Comparison of ENCODE assay signal across 25 cellular contexts in the genomic region with DNA sequence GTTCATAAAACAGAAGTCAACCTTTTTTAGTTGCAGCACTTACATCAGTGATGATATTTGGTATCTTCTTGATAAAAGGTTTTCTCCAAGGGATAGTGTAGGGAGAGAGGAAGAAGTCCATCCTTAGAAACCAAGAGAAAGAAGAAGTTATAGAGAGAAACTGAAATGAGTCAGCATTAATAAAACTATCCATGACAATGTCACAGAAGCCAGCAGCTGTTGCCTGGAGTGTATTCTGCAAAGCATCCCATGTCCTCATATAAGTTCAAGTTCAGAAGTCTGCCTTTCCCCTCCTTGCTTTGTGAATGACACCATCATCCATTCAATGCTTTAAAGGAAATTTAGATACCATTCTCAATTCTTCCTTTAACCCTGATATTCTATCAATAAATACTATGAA. TPM values are rescaled to one million over a fixed set of nuclear protein-coding genes. Genes with fewer than 3 reads are reported as not detected.
"Had no signal": no experiment of that assay in that cellular context is flagged by ENCODE, and none has a peak within 500 bp of the region (broad histone marks: within the 10 kb centered on the region; RNA-seq: fewer than 3 reads in every experiment).

No MANE protein-coding gene starts in this region.

- H3K27me3 Mint-ChIP-seq: stimulated activated memory B cell treated with anti-CD40 and anti-IgM and Interleukin-4, amounts not matched to agents 10 μg/mL and 1 μg/mL and 100 μg/mL, for 72 hours had no signal

- H3K36me3 Mint-ChIP-seq: mesothelial cell of epicardium; naive thymus-derived CD8-positive, alpha-beta T cell; stimulated activated memory B cell treated with anti-CD40 and anti-IgM and Interleukin-4, amounts not matched to agents 10 μg/mL and 1 μg/mL and 100 μg/mL, for 72 hours had no signal

- FAIRE-seq: colon, kidney, urothelium cell line had no signal

- H3K36me3 ChIP-seq: gastrocnemius medialis, prostate gland, right atrium auricular region, spleen, thoracic aorta, tibial nerve, upper lobe of left lung had no signal

- ATAC-seq: gastrocnemius medialis; left lobe of liver; mucosa of descending colon; naive thymus-derived CD8-positive, alpha-beta T cell; sciatic nerve; stimulated activated memory B cell treated with anti-CD40 and anti-IgM and Interleukin-4, amounts not matched to agents 10 μg/mL and 1 μg/mL and 100 μg/mL, for 72 hours had no signal

- H3K27ac ChIP-seq: dorsolateral prefrontal cortex, gastrocnemius medialis, prostate gland, right atrium auricular region, spleen, thoracic aorta, tibial nerve, upper lobe of left lung had no signal

- H3K4me3 Mint-ChIP-seq: mesothelial cell of epicardium; naive thymus-derived CD8-positive, alpha-beta T cell; nephron progenitor cell; stimulated activated memory B cell treated with anti-CD40 and anti-IgM and Interleukin-4, amounts not matched to agents 10 μg/mL and 1 μg/mL and 100 μg/mL, for 72 hours; stimulated activated naive CD8-positive, alpha-beta T cell treated with anti-CD3 and anti-CD28 coated beads, Interleukin-15, Interleukin-2, amounts not matched to agents 100 ng/mL and 50 ng/mL, for 24 hours had no signal

- H3K4me3 ChIP-seq: dorsolateral prefrontal cortex, gastrocnemius medialis, mucosa of descending colon, prostate gland, right atrium auricular region, spleen, thoracic aorta, tibial nerve, upper lobe of left lung had no signal

- DNase-seq: dorsolateral prefrontal cortex; effector CD4-positive, alpha-beta T cell; foreskin fibroblast; gastrocnemius medialis; head of caudate nucleus; kidney; mesenchymal stem cell; mucosa of descending colon; naive thymus-derived CD8-positive, alpha-beta T cell; nephron progenitor cell; nucleus accumbens; spleen; stimulated activated CD4-positive, alpha-beta T cell treated with anti-CD3 and anti-CD28 coated beads, Interleukin-4, amount 100 ng/mL, for 4 hours; upper lobe of left lung had no signal

- H3K4me1 ChIP-seq: gastrocnemius medialis, prostate gland, spleen, upper lobe of left lung had no signal

- H3K27ac Mint-ChIP-seq: mesothelial cell of epicardium; naive thymus-derived CD8-positive, alpha-beta T cell; nephron progenitor cell; stimulated activated memory B cell treated with anti-CD40 and anti-IgM and Interleukin-4, amounts not matched to agents 10 μg/mL and 1 μg/mL and 100 μg/mL, for 72 hours; stimulated activated naive CD8-positive, alpha-beta T cell treated with anti-CD3 and anti-CD28 coated beads, Interleukin-15, Interleukin-2, amounts not matched to agents 100 ng/mL and 50 ng/mL, for 24 hours had no signal

- H3K27me3 ChIP-seq: gastrocnemius medialis, right atrium auricular region, spleen, tibial nerve, upper lobe of left lung had no signal

- H3K9me3 Mint-ChIP-seq: mesothelial cell of epicardium; naive thymus-derived CD8-positive, alpha-beta T cell; nephron progenitor cell; stimulated activated memory B cell treated with anti-CD40 and anti-IgM and Interleukin-4, amounts not matched to agents 10 μg/mL and 1 μg/mL and 100 μg/mL, for 72 hours; stimulated activated naive CD8-positive, alpha-beta T cell treated with anti-CD3 and anti-CD28 coated beads, Interleukin-15, Interleukin-2, amounts not matched to agents 100 ng/mL and 50 ng/mL, for 24 hours had no signal

- H3K4me1 Mint-ChIP-seq: naive thymus-derived CD8-positive, alpha-beta T cell; stimulated activated memory B cell treated with anti-CD40 and anti-IgM and Interleukin-4, amounts not matched to agents 10 μg/mL and 1 μg/mL and 100 μg/mL, for 72 hours had no signal

- H3K9me3 ChIP-seq: gastrocnemius medialis, mucosa of descending colon, prostate gland, right atrium auricular region, spleen, thoracic aorta, tibial nerve, upper lobe of left lung had no signal

RNA-seq across cellular contexts. Expression of a gene that starts 14.4 kb away (rescaled TPM):
- total RNA-seq: naive thymus-derived CD8-positive, alpha-beta T cell had no signal
- polyA plus RNA-seq: naive thymus-derived CD8-positive, alpha-beta T cell had no signal
